ENCODE assay signal across 8 cellular contexts in the genomic region with DNA sequence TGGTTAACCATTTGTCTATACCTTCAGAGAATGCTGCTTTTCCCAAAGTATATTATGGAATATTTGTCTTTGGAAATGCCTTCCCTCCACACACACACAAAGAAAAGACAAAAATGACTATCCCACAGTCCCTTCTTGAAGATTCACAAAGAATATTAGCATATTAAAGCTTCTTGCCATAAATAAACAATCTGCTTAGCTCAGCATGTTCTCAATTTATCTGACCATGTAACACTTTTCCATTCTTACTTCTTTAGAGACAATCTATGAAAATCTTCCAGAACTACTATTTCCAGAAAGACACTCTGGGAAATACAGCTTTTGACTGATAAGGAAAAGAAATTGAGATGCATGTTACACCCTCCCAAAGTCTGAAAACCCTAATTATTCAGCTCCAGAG. TPM values are rescaled to one million over a fixed set of nuclear protein-coding genes. Genes with fewer than 3 reads are reported as not detected.
"Had no signal": no experiment of that assay in that cellular context is flagged by ENCODE, and none has a peak within 500 bp of the region (broad histone marks: within the 10 kb centered on the region; RNA-seq: fewer than 3 reads in every experiment).

No MANE protein-coding gene starts in this region.

- H2AFZ ChIP-seq: GM23338 had no signal

- FAIRE-seq: H1, H54, HTR-8/SVneo had no signal

- H3K4me2 ChIP-seq: GM23338 had no signal

- H3K9me3 Mint-ChIP-seq: GM23338 had no signal

- H3K4me3 ChIP-seq: GM23338 had no signal

- H3K27ac Mint-ChIP-seq: GM23338, H9 had no signal

- DNase-seq: H9, HCEC 1CT, KBM-7 had no signal

- ATAC-seq: GM23338 had no signal

- H3K4me3 Mint-ChIP-seq: GM23338, H9 had no signal

RNA-seq across cellular contexts. Expression of a gene that starts 58.9 kb away (rescaled TPM):
- total RNA-seq: GM23338, H9, HT-29 had no signal
- polyA plus RNA-seq: GM23338, H1 had no signal
